In the genomic region with DNA sequence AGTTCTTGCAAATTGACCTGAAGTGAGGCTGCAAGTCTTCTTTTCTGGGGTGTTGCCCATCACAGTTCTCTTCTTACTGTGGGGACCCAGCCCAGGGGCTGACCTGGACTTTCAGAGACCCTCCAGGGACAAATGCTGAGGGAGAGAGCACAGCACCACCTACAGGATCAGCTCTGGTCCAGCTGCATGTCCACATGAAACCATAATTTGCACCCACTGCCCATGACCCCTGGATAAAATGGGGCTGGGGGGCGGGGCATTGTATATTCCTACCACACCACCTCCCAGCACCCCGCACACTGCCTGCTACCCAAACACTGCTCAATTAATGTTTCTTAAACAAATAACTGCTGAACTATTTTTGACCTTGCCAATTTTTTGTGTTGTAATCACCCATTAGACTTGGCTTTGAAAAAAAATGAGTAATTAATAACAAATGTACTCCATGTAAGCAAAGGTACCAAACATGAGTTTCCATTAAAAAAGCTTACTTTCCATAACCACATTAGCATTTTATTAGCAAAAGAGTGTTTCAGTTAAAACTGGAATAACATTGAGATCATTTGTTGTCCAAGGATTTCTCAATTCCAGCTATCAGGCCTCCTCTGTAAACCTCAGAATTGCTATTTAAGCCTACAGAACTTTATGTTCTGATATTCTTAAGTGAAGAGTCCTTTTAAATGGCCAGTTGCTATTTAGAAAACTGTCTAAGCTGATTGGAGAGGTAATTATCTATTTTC, we compare ENCODE assay signal across 18 cellular contexts.
A peak's percentile ranks its signal among the peaks of the same experiment; 100 is the strongest.
DNase-seq lines count a peak whose midpoint lies in the region; ATAC-seq and TF ChIP-seq lines count a peak whose summit lies in the region.
"Had no signal": no experiment of that assay in that cellular context is flagged by ENCODE, and none has a peak within 500 bp of the region (broad histone marks: within the 10 kb centered on the region; RNA-seq: fewer than 3 reads in every experiment).

No MANE protein-coding gene starts in this region.

- H3K9me2 ChIP-seq in SK-N-SH: no peaks in the 10 kb centered on the region

- H3K9ac ChIP-seq in SK-N-SH: no peak overlapping the region

- H3K27me3 ChIP-seq in SK-N-SH (ENCODE audit: insufficient read depth): no peaks in the 10 kb centered on the region

- H3K4me3 ChIP-seq in SK-N-SH (ENCODE audit: low read depth in 2 of 2, low read length in 1 of 2): no peak overlapping the region
- H3K4me3 ChIP-seq: lower lobe of right lung had no signal

- WGBS in SK-N-SH (ENCODE audit: low lambda C conversion rate): 57% methylated on average over 2 of the region's 2 CpGs

- DNase-seq in SK-N-SH (no peak), dermis blood vessel endothelial cell (peak; percentile 4), left lobe of liver (ENCODE audit: low spot score) (peak; percentile 71), type B pancreatic cell (ENCODE audit: extremely low spot score, unreplicated experiment) (peak; percentile 55)
- no peak for DNase-seq in effector CD8-positive, alpha-beta T cell (lab: John Stamatoyannopoulos, UW)
- DNase-seq in stimulated activated CD4-positive, alpha-beta T cell treated with anti-CD3 and anti-CD28 coated beads, Interleukin-4, amount 100 ng/mL, for 1 hour: no peak
- DNase-seq: activated CD8-positive, alpha-beta memory T cell treated with anti-CD3 and anti-CD28 coated beads for 24 hours; caudate nucleus; effector CD4-positive, alpha-beta T cell; lower lobe of right lung; naive B cell; NCI-H1436 had no signal

- H3K9me3 Mint-ChIP-seq in type B pancreatic cell: peaks cover 9% of the 10 kb centered on the region
- H3K9me3 Mint-ChIP-seq: activated T-helper 1 cell treated with anti-CD3 and anti-CD28 coated beads, Interleukin-12 subunit alpha, Interleukin-12 subunit beta, Interleukin-2, Interleukin-4 antibody, amounts not matched to agents 30 ng/mL and 10 ng/mL and 1 ng/mL, durations not matched to agents 14 hours and 24 hours and 36 hours; naive B cell; T-helper 1 cell treated with Interleukin-12 subunit alpha and Interleukin-12 subunit beta and Interleukin-4 antibody, amounts not matched to agents 30 μg/mL and 1 μg/mL, for 36 hours had no signal

- no peaks in the 10 kb centered on the region for H4K20me1 ChIP-seq in SK-N-SH (ENCODE audit: insufficient read depth)

- peaks cover 0 to 11% of the 10 kb centered on the region in 2 experiments; a peak in 1 of 4 replicates for H3K4me1 ChIP-seq in SK-N-SH (ENCODE audit: control insufficient read depth in 1 of 2, insufficient read depth in 2 of 2, low read depth in 1 of 2, low read length in 1 of 2)
- H3K4me1 ChIP-seq: lower lobe of right lung had no signal

- H3K36me3 Mint-ChIP-seq in type B pancreatic cell: no peaks in the 10 kb centered on the region
- H3K36me3 Mint-ChIP-seq: CD14-positive monocyte, naive B cell had no signal

- no peak overlapping the region for H3K4me3 Mint-ChIP-seq in type B pancreatic cell
- H3K4me3 Mint-ChIP-seq: activated T-helper 1 cell treated with anti-CD3 and anti-CD28 coated beads, Interleukin-12 subunit alpha, Interleukin-12 subunit beta, Interleukin-2, Interleukin-4 antibody, amounts not matched to agents 30 ng/mL and 10 ng/mL and 1 ng/mL, durations not matched to agents 14 hours and 24 hours and 36 hours; CD14-positive monocyte; naive B cell; T-helper 1 cell treated with Interleukin-12 subunit alpha and Interleukin-12 subunit beta and Interleukin-4 antibody, amounts not matched to agents 30 μg/mL and 1 μg/mL, for 36 hours had no signal

- H3K27ac ChIP-seq in SK-N-SH (ENCODE audit: low read depth in 2 of 2, low read length in 1 of 2): no peak overlapping the region
- H3K27ac ChIP-seq: 22Rv1, lower lobe of right lung had no signal

- peak; percentile 23 for TF ChIP-seq RAD21 in SK-N-SH (IDR thresholded peaks at IDR 0.05; ENCODE audit: low read length)

- no peak overlapping the region for H2AFZ ChIP-seq in SK-N-SH (ENCODE audit: low read depth)

- CTCF ChIA-PET in SK-N-SH (lab: Yijun Ruan, JAX): interaction anchor here (1.4 kb wide), 1 partner anchor 181 kb away, joined by 3 read pairs; no protein-coding TSS in a partner anchor

- TF ChIP-seq EP300 in SK-N-SH (IDR thresholded peaks at IDR 0.05; ENCODE audit: borderline replicate concordance in 1 of 2, low read depth in 1 of 2, low read length in 1 of 2): no peak

- H3F3A ChIP-seq in SK-N-SH (replicated peaks; ENCODE audit: insufficient read depth): no peaks in the 10 kb centered on the region

- H3K27ac Mint-ChIP-seq in type B pancreatic cell: no peak overlapping the region
- H3K27ac Mint-ChIP-seq: activated T-helper 1 cell treated with anti-CD3 and anti-CD28 coated beads, Interleukin-12 subunit alpha, Interleukin-12 subunit beta, Interleukin-2, Interleukin-4 antibody, amounts not matched to agents 30 ng/mL and 10 ng/mL and 1 ng/mL, durations not matched to agents 14 hours and 24 hours and 36 hours; T-helper 1 cell treated with Interleukin-12 subunit alpha and Interleukin-12 subunit beta and Interleukin-4 antibody, amounts not matched to agents 30 μg/mL and 1 μg/mL, for 36 hours had no signal

- H3K27me3 Mint-ChIP-seq in type B pancreatic cell: no peaks in the 10 kb centered on the region

- no peaks in the 10 kb centered on the region for H3K9me3 ChIP-seq in SK-N-SH
- H3K9me3 ChIP-seq: lower lobe of right lung had no signal

- H3K79me2 ChIP-seq in SK-N-SH (ENCODE audit: insufficient read depth): no peaks in the 10 kb centered on the region

- H3K4me2 ChIP-seq in SK-N-SH: no peak overlapping the region

- POLR2A ChIA-PET in SK-N-SH (lab: Yijun Ruan, JAX): no interaction called here

- peaks cover 40% of the 10 kb centered on the region for H3K4me1 Mint-ChIP-seq in type B pancreatic cell (ENCODE audit: unreplicated experiment)

- H3K36me3 ChIP-seq in SK-N-SH (replicated peaks in 1 of 2; ENCODE audit: control insufficient read depth in 1 of 2, insufficient read depth in 2 of 2, low read length in 1 of 2): no peaks in the 10 kb centered on the region
- H3K36me3 ChIP-seq: lower lobe of right lung had no signal

- ATAC-seq in SK-N-SH treated with all-trans-retinoic acid at 6 μM for 48 hours: no peak
- ATAC-seq in left lobe of liver: peak; percentile 44
- ATAC-seq in HG02798 (IDR thresholded peaks at IDR 0.05; ENCODE audit: poor library complexity, unreplicated experiment): no peak

- TF ChIP-seq CTCF in SK-N-SH (IDR thresholded peaks at IDR 0.05): no peak
- TF ChIP-seq CTCF in type B pancreatic cell (conservative IDR thresholded peaks at IDR 0.05): peak; percentile 21

TF ChIP-seq in SK-N-SH, 30 proteins besides CTCF, POLR2A, EP300 and RAD21 (continues in another document):
- TF ChIP-seq NFIC (IDR thresholded peaks at IDR 0.05; ENCODE audit: borderline replicate concordance): no peak
- TF ChIP-seq, protein P1, sequence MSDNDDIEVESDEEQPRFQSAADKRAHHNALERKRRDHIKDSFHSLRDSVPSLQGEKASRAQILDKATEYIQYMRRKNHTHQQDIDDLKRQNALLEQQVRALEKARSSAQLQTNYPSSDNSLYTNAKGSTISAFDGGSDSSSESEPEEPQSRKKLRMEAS (IDR thresholded peaks at IDR 0.05; ENCODE audit: low read depth): no peak
- TF ChIP-seq MXI1 (IDR thresholded peaks at IDR 0.05; ENCODE audit: low read depth, low read length): no peak
- TF ChIP-seq GABPA (IDR thresholded peaks at IDR 0.05; ENCODE audit: low read depth): no peak
- TF ChIP-seq RFX5 (IDR thresholded peaks at IDR 0.05; ENCODE audit: low read length): no peak
- no peak for TF ChIP-seq USF1 (IDR thresholded peaks at IDR 0.05; ENCODE audit: borderline replicate concordance, low read depth)
- TF ChIP-seq RXRA (IDR thresholded peaks at IDR 0.05; ENCODE audit: borderline replicate concordance, low read depth): no peak

TF ChIP-seq in SK-N-SH treated with all-trans-retinoic acid at 6 μM for 48 hours, 23 proteins besides CTCF, POLR2A, EP300 and RAD21:
- TF ChIP-seq ZNF8 (CRISPR knock-in tag; IDR thresholded peaks at IDR 0.05) (no peak), ZFP30 (CRISPR knock-in tag; IDR thresholded peaks at IDR 0.05) (no peak), CSRNP3 (CRISPR knock-in tag; IDR thresholded peaks at IDR 0.05) (no peak), ESRRG (CRISPR knock-in tag; IDR thresholded peaks at IDR 0.05) (no peak), TCF4 (CRISPR knock-in tag; IDR thresholded peaks at IDR 0.05; ENCODE audit: borderline replicate concordance) (no peak), ZNF70 (CRISPR knock-in tag; IDR thresholded peaks at IDR 0.05) (no peak)

Comparison
In these comparisons a context has a peak if more than half of its experiments do, and no peak if none do; other contexts are left out.
1. DNase-seq: peak in dermis blood vessel endothelial cell (single experiment), left lobe of liver (single experiment) and type B pancreatic cell (single experiment); none in SK-N-SH (single experiment), effector CD8-positive, alpha-beta T cell (single experiment) and stimulated activated CD4-positive, alpha-beta T cell treated with anti-CD3 and anti-CD28 coated beads, Interleukin-4, amount 100 ng/mL, for 1 hour (single experiment).